ENCODE assay signal across 22 cellular contexts in the genomic region with DNA sequence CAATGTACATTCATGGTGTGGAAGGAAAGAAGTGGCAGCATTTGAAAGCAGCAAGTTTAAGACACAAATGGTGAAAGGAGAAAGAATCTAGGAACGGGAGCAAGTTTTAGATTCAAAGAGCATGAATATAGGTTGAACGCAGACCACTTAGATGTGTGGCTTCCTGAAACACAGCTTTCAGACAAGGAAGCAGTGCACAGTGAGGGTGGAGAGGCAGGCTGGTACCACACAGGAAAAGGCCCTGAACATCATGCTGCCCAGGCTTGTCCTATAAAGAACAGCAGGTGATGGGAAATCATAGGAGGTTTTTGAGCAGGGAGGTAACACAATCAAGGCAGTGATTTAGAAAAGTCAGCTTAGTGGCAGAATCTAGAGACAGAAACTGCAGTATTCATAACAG. TPM values are rescaled to one million over a fixed set of nuclear protein-coding genes. Genes with fewer than 3 reads are reported as not detected.
DNase-seq lines count a peak whose midpoint lies in the region; ATAC-seq and TF ChIP-seq lines count a peak whose summit lies in the region.
"Had no signal": no experiment of that assay in that cellular context is flagged by ENCODE, and none has a peak within 500 bp of the region (broad histone marks: within the 10 kb centered on the region; RNA-seq: fewer than 3 reads in every experiment).

No MANE protein-coding gene starts in this region.

- intact Hi-C loops in CD4-positive, alpha-beta T cell (cut with DNase I, micrococcal nuclease) = no loop called here

- H3K4me1 Mint-ChIP-seq in T-helper 1 cell treated with Interleukin-12 subunit alpha and Interleukin-12 subunit beta and Interleukin-4 antibody, amounts not matched to agents 30 μg/mL and 1 μg/mL, for 36 hours (ENCODE audit: low read depth) = peaks cover 9% of the 10 kb centered on the region
- H3K4me1 Mint-ChIP-seq in CD4-positive, alpha-beta T cell (ENCODE audit: low read depth) = peaks cover 13% of the 10 kb centered on the region
- H3K4me1 Mint-ChIP-seq in WTC11 = no peaks in the 10 kb centered on the region
- peaks cover 34 to 53% of the 10 kb centered on the region in 2 donors for H3K4me1 Mint-ChIP-seq in immature natural killer cell
- H3K4me1 Mint-ChIP-seq in osteocyte (ENCODE audit: unreplicated experiment) = no peaks in the 10 kb centered on the region

- H3K9me3 Mint-ChIP-seq in T-helper 1 cell treated with Interleukin-12 subunit alpha and Interleukin-12 subunit beta and Interleukin-4 antibody, amounts not matched to agents 30 μg/mL and 1 μg/mL, for 36 hours = no peaks in the 10 kb centered on the region
- no peaks in the 10 kb centered on the region for H3K9me3 Mint-ChIP-seq in CD4-positive, alpha-beta T cell
- no peaks in the 10 kb centered on the region for H3K9me3 Mint-ChIP-seq in WTC11
- no peaks in the 10 kb centered on the region for H3K9me3 Mint-ChIP-seq in immature natural killer cell
- H3K9me3 Mint-ChIP-seq in osteocyte (ENCODE audit: unreplicated experiment) = no peaks in the 10 kb centered on the region

- ATAC-seq in CD4-positive, alpha-beta T cell (ENCODE audit: poor library complexity) = no peak
- no peak for ATAC-seq in WTC11
- no peak for ATAC-seq in HG02884 (IDR thresholded peaks at IDR 0.05; ENCODE audit: unreplicated experiment)
- no peak for ATAC-seq in GM21360 (IDR thresholded peaks at IDR 0.05; ENCODE audit: unreplicated experiment)
- ATAC-seq: HepG2, Panc1, Right ventricle myocardium inferior had no signal

- peak overlapping the region; percentile 42 for H3K27ac Mint-ChIP-seq in T-helper 1 cell treated with Interleukin-12 subunit alpha and Interleukin-12 subunit beta and Interleukin-4 antibody, amounts not matched to agents 30 μg/mL and 1 μg/mL, for 36 hours
- H3K27ac Mint-ChIP-seq in CD4-positive, alpha-beta T cell = peak overlapping the region; percentile 11
- peak overlapping the region; percentile 6; the same call in 1 of the 2 replicates for H3K27ac Mint-ChIP-seq in WTC11
- H3K27ac Mint-ChIP-seq in immature natural killer cell = peak overlapping the region; percentile 86 to 93 (median 92)
- no peak overlapping the region for H3K27ac Mint-ChIP-seq in osteocyte (ENCODE audit: unreplicated experiment)

- DNase-seq in T-helper 1 cell (no peak), WTC11 (ENCODE audit: low spot score) (no peak), immature natural killer cell (peak in 2 of 3 donors; percentile 23 to 32), osteocyte (ENCODE audit: extremely low spot score, unreplicated experiment) (no peak)
- DNase-seq in CD4-positive, alpha-beta T cell = no peak
- DNase-seq: 8988T, Caco-2, DMS53, H7, MG63, NCI-H1105, NCI-H1694 treated with DMSO at 0.1 percent for 48 hours, NCI-H446 treated with DMSO at 0.1 percent for 48 hours, NCI-H774 had no signal

- CTCF ChIA-PET in CD4-positive, alpha-beta T cell (lab: Charles Lee) = interaction anchor here (1.0 kb wide), 1 partner anchor 174 kb away, joined by 4 read pairs; no protein-coding TSS in a partner anchor
- CTCF ChIA-PET in WTC11 (lab: Charles Lee) = no interaction called here

- H3K4me3 Mint-ChIP-seq in T-helper 1 cell treated with Interleukin-12 subunit alpha and Interleukin-12 subunit beta and Interleukin-4 antibody, amounts not matched to agents 30 μg/mL and 1 μg/mL, for 36 hours = no peak overlapping the region
- H3K4me3 Mint-ChIP-seq in CD4-positive, alpha-beta T cell = no peak overlapping the region
- H3K4me3 Mint-ChIP-seq in WTC11 = no peak overlapping the region
- H3K4me3 Mint-ChIP-seq in immature natural killer cell = peak overlapping the region; percentile 40 to 58 (median 47)
- H3K4me3 Mint-ChIP-seq in osteocyte (ENCODE audit: unreplicated experiment) = no peak overlapping the region

- H3K36me3 Mint-ChIP-seq in T-helper 1 cell treated with Interleukin-12 subunit alpha and Interleukin-12 subunit beta and Interleukin-4 antibody, amounts not matched to agents 30 μg/mL and 1 μg/mL, for 36 hours (ENCODE audit: low read depth) = peaks cover 31% of the 10 kb centered on the region
- H3K36me3 Mint-ChIP-seq in CD4-positive, alpha-beta T cell (ENCODE audit: low read depth) = peaks cover 85% of the 10 kb centered on the region
- H3K36me3 Mint-ChIP-seq in WTC11 (peaks cover 35% of the 10 kb centered on the region), immature natural killer cell (peaks cover 21 to 48% (median 48%) of the 10 kb centered on the region in 3 donors), osteocyte (ENCODE audit: unreplicated experiment) (peaks cover 40% of the 10 kb centered on the region)

- no peak for TF ChIP-seq CTCF in CD4-positive, alpha-beta T cell (IDR thresholded peaks at IDR 0.05)
- no peak for TF ChIP-seq CTCF in WTC11 (IDR thresholded peaks at IDR 0.05)
- no peak for TF ChIP-seq CTCF in osteocyte (IDR thresholded peaks at IDR 0.05)

- no peaks in the 10 kb centered on the region for H3K9me3 ChIP-seq in CD4-positive, alpha-beta T cell (ENCODE audit: control insufficient read depth, low read length)
- H3K9me3 ChIP-seq: BLaER1 treated with 17β-estradiol and CSF1 and Interleukin-3, amounts not matched to agents 10 nM and 100 nM; Caco-2; MG63 had no signal

- POLR2A ChIA-PET in CD4-positive, alpha-beta T cell (lab: Charles Lee) = no interaction called here
- POLR2A ChIA-PET in WTC11 (lab: Charles Lee) = no interaction called here

- H3K27me3 Mint-ChIP-seq in T-helper 1 cell treated with Interleukin-12 subunit alpha and Interleukin-12 subunit beta and Interleukin-4 antibody, amounts not matched to agents 30 μg/mL and 1 μg/mL, for 36 hours (ENCODE audit: low read depth) = no peaks in the 10 kb centered on the region
- H3K27me3 Mint-ChIP-seq in CD4-positive, alpha-beta T cell = no peaks in the 10 kb centered on the region
- H3K27me3 Mint-ChIP-seq in WTC11 (ENCODE audit: low read depth) = no peaks in the 10 kb centered on the region
- H3K27me3 Mint-ChIP-seq in immature natural killer cell (ENCODE audit: low read depth in 3 of 3) = no peaks in the 10 kb centered on the region
- H3K27me3 Mint-ChIP-seq in osteocyte (ENCODE audit: unreplicated experiment) = no peaks in the 10 kb centered on the region

- H3K27me3 ChIP-seq in CD4-positive, alpha-beta T cell (ENCODE audit: control insufficient read depth, insufficient read depth, low read length) = no peaks in the 10 kb centered on the region
- H3K27me3 ChIP-seq: BLaER1 treated with 17β-estradiol and CSF1 and Interleukin-3, amounts not matched to agents 10 nM and 100 nM; MG63 had no signal

- H3K27ac ChIP-seq in CD4-positive, alpha-beta T cell (ENCODE audit: low read depth, low read length) = no peak overlapping the region
- H3K27ac ChIP-seq: BLaER1 treated with 17β-estradiol and CSF1 and Interleukin-3, amounts not matched to agents 10 nM and 100 nM; KMS-11 had no signal

TF ChIP-seq in WTC11, 78 proteins besides CTCF, POLR2A, EP300 and RAD21 (continues in another document):
- TF ChIP-seq CDX4 (CRISPR knock-in tag; IDR thresholded peaks at IDR 0.05; ENCODE audit: borderline replicate concordance) = no peak
- TF ChIP-seq, protein P1, sequence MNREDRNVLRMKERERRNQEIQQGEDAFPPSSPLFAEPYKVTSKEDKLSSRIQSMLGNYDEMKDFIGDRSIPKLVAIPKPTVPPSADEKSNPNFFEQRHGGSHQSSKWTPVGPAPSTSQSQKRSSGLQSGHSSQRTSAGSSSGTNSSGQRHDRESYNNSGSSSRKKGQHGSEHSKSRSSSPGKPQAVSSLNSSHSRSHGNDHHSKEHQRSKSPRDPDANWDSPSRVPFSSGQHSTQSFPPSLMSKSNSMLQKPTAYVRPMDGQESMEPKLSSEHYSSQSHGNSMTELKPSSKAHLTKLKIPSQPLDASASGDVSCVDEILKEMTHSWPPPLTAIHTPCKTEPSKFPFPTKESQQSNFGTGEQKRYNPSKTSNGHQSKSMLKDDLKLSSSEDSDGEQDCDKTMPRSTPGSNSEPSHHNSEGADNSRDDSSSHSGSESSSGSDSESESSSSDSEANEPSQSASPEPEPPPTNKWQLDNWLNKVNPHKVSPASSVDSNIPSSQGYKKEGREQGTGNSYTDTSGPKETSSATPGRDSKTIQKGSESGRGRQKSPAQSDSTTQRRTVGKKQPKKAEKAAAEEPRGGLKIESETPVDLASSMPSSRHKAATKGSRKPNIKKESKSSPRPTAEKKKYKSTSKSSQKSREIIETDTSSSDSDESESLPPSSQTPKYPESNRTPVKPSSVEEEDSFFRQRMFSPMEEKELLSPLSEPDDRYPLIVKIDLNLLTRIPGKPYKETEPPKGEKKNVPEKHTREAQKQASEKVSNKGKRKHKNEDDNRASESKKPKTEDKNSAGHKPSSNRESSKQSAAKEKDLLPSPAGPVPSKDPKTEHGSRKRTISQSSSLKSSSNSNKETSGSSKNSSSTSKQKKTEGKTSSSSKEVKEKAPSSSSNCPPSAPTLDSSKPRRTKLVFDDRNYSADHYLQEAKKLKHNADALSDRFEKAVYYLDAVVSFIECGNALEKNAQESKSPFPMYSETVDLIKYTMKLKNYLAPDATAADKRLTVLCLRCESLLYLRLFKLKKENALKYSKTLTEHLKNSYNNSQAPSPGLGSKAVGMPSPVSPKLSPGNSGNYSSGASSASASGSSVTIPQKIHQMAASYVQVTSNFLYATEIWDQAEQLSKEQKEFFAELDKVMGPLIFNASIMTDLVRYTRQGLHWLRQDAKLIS (CRISPR knock-in tag; IDR thresholded peaks at IDR 0.05; ENCODE audit: borderline replicate concordance) = no peak
- no peak for TF ChIP-seq GABPB1 (CRISPR knock-in tag; IDR thresholded peaks at IDR 0.05)
- TF ChIP-seq MLX (CRISPR knock-in tag; IDR thresholded peaks at IDR 0.05) = no peak

RNA-seq across cellular contexts. Expression of gene GNS, which starts 35.6 kb away (rescaled TPM):
- 10 to 100 TPM in 1 of 2 experiments, 1 to 10 TPM in 1; 8.7 to 10.0 TPM for total RNA-seq in CD4-positive, alpha-beta T cell
- total RNA-seq in WTC11 (2021) (24.7 to 31.8 TPM (median 30.6 TPM) in 3 replicates), osteocyte (150 and 166 TPM in 2 replicates)
- polyA plus RNA-seq in immature natural killer cell = 100 to 1,000 TPM in 2 of 3 donors, 10 to 100 TPM in 1; 64.5 to 113 (median 109) TPM

Comparison
In these comparisons a context has a peak if more than half of its experiments do, and no peak if none do; other contexts are left out.
1. H3K4me3 Mint-ChIP-seq: peak in immature natural killer cell (5 of 5); none in T-helper 1 cell treated with Interleukin-12 subunit alpha and Interleukin-12 subunit beta and Interleukin-4 antibody, amounts not matched to agents 30 μg/mL and 1 μg/mL, for 36 hours (single experiment), CD4-positive, alpha-beta T cell (single experiment), WTC11 (single experiment) and osteocyte (single experiment).
2. DNase-seq: peak in immature natural killer cell (2 of 3); none in T-helper 1 cell (0 of 5), CD4-positive, alpha-beta T cell (0 of 10), WTC11 (single experiment) and osteocyte (single experiment).